9 cellular contexts compared by ENCODE assay signal in genomic region chr16:84649511-84649861, GRCh38. TPM values are rescaled to one million over a fixed set of nuclear protein-coding genes. Genes with fewer than 3 reads are reported as not detected.
DNase-seq lines count a peak whose midpoint lies in the region; FAIRE-seq and TF ChIP-seq lines count a peak whose summit lies in the region.
"Had no signal": no experiment of that assay in that cellular context is flagged by ENCODE, and none has a peak within 500 bp of the region (broad histone marks: within the 10 kb centered on the region; RNA-seq: fewer than 3 reads in every experiment).

No MANE protein-coding gene starts in this region.

- H3K23ac ChIP-seq in mesendoderm (ENCODE audit: low read length), result no peak overlapping the region

- DNase-seq in activated T-cell treated with anti-CD3 and anti-CD28 coated beads, Interleukin-2, amount 50 U/mL, for 24 hours, result no peak
- DNase-seq in activated T-cell treated with anti-CD3 and anti-CD28 coated beads, Interleukin-2, amount 50 U/mL, for 1 hour, result no peak
- DNase-seq in bronchial epithelial cell (ENCODE audit: low read depth), result no peak
- no peak for DNase-seq in mesendoderm
- no peak for DNase-seq in tibial nerve (ENCODE audit: low spot score in 2 of 2)
- no peak for DNase-seq in GM19239 (ENCODE audit: insufficient read length, low spot score)
- no peak for DNase-seq in DMS79 treated with DMSO at 0.1 percent for 48 hours (lab: John Stamatoyannopoulos, UW)
- DNase-seq in stimulated activated CD4-positive, alpha-beta T cell treated with anti-CD3 and anti-CD28 coated beads, Interleukin-2, amount 100 ng/mL, for 48 hours, result no peak
- DNase-seq: COR-L47 had no signal

- FAIRE-seq in bronchial epithelial cell (lab: Jason Lieb, UNC), result no peak
- FAIRE-seq in GM19239 (lab: Jason Lieb, UNC), result no peak

- H3K27ac Mint-ChIP-seq in activated T-cell treated with anti-CD3 and anti-CD28 coated beads, Interleukin-2, amount 50 U/mL, for 24 hours, result peak overlapping the region; percentile 75

- H3K27me3 Mint-ChIP-seq in activated T-cell treated with anti-CD3 and anti-CD28 coated beads, Interleukin-2, amount 50 U/mL, for 24 hours, result peaks cover 3% of the 10 kb centered on the region

- TF ChIP-seq POLR2A in tibial nerve (IDR thresholded peaks at IDR 0.05), result no peak

- no peak overlapping the region for H3K4me2 ChIP-seq in mesendoderm (ENCODE audit: low read length)

- H3K79me1 ChIP-seq in mesendoderm (ENCODE audit: low read length), result no peaks in the 10 kb centered on the region

- TF ChIP-seq CTCF in bronchial epithelial cell (IDR thresholded peaks at IDR 0.05; ENCODE audit: insufficient read depth, low read length, severe bottlenecking), result no peak
- TF ChIP-seq CTCF in tibial nerve (IDR thresholded peaks at IDR 0.05), result no peak

- H3K4ac ChIP-seq in mesendoderm (ENCODE audit: low read depth, low read length), result no peak overlapping the region

- H3K9ac ChIP-seq in mesendoderm (ENCODE audit: low read length), result peak overlapping the region; percentile 77

- H3K56ac ChIP-seq in mesendoderm (ENCODE audit: low read length), result peak overlapping the region; percentile 83

- H4K8ac ChIP-seq in mesendoderm (ENCODE audit: low read depth, low read length), result no peak overlapping the region

- WGBS in mesendoderm (ENCODE audit: extremely low coverage, insufficient coverage, low lambda C conversion rate), result no CpG with 5 or more reads among the region's 11 CpGs
- 55 to 67% methylated on average over 11 of the region's 11 CpGs for WGBS in tibial nerve, 2 donors

- H3K36me3 ChIP-seq in bronchial epithelial cell (ENCODE audit: control insufficient read depth, insufficient read depth, low read length), result peaks cover 11% of the 10 kb centered on the region
- no peaks in the 10 kb centered on the region for H3K36me3 ChIP-seq in mesendoderm (ENCODE audit: control insufficient read depth, insufficient read depth, low read length)
- H3K36me3 ChIP-seq in tibial nerve, result peaks cover 0 to 35% (median 6%) of the 10 kb centered on the region in 3 donors

- peak overlapping the region; percentile 80 for H3K4me3 ChIP-seq in bronchial epithelial cell (ENCODE audit: low read depth, low read length)
- no peak overlapping the region for H3K4me3 ChIP-seq in mesendoderm (ENCODE audit: low read length)
- peak overlapping the region; percentile 55 to 91 (median 61) for H3K4me3 ChIP-seq in tibial nerve

- H3K27me3 ChIP-seq in bronchial epithelial cell (ENCODE audit: control insufficient read depth, insufficient read depth, low read length), result no peaks in the 10 kb centered on the region
- no peaks in the 10 kb centered on the region for H3K27me3 ChIP-seq in mesendoderm (ENCODE audit: insufficient read depth, low read length, poor library complexity)
- H3K27me3 ChIP-seq in tibial nerve, result no peaks in the 10 kb centered on the region

- no peak overlapping the region for H2BK15ac ChIP-seq in mesendoderm (replicated peaks; ENCODE audit: low read depth)

- H2BK5ac ChIP-seq in mesendoderm (ENCODE audit: low read length), result no peak overlapping the region

- H2AK5ac ChIP-seq in mesendoderm (ENCODE audit: low read length), result no peak overlapping the region

- no peaks in the 10 kb centered on the region for H3K4me1 ChIP-seq in mesendoderm (ENCODE audit: control insufficient read depth, low read depth, low read length)
- peaks cover 0 to 37% (median 10%) of the 10 kb centered on the region in 4 donors for H3K4me1 ChIP-seq in tibial nerve

- H3K9me3 Mint-ChIP-seq in activated T-cell treated with anti-CD3 and anti-CD28 coated beads, Interleukin-2, amount 50 U/mL, for 24 hours, result no peaks in the 10 kb centered on the region

- no peak overlapping the region for H4K5ac ChIP-seq in mesendoderm (ENCODE audit: low read length)

- H2BK120ac ChIP-seq in mesendoderm (ENCODE audit: low read depth, low read length), result no peak overlapping the region

- H3K36me3 Mint-ChIP-seq in activated T-cell treated with anti-CD3 and anti-CD28 coated beads, Interleukin-2, amount 50 U/mL, for 24 hours (ENCODE audit: low read depth), result peaks cover 44% of the 10 kb centered on the region

- H3K4me1 Mint-ChIP-seq in activated T-cell treated with anti-CD3 and anti-CD28 coated beads, Interleukin-2, amount 50 U/mL, for 24 hours (ENCODE audit: low read depth), result peaks cover 53% of the 10 kb centered on the region

- no peaks in the 10 kb centered on the region for H3K9me3 ChIP-seq in tibial nerve

- H3K4me3 Mint-ChIP-seq in activated T-cell treated with anti-CD3 and anti-CD28 coated beads, Interleukin-2, amount 50 U/mL, for 24 hours, result peak overlapping the region; percentile 79

- H3K79me2 ChIP-seq in mesendoderm (ENCODE audit: control insufficient read depth, insufficient read depth, low read length), result no peaks in the 10 kb centered on the region

- H3K27ac ChIP-seq in mesendoderm (ENCODE audit: low read depth, low read length) (no peak overlapping the region), tibial nerve (peak overlapping the region; percentile 85 to 94 (median 91))

- no peak overlapping the region for H3K18ac ChIP-seq in mesendoderm (ENCODE audit: low read length)

- no peak for TF ChIP-seq EP300 in tibial nerve (IDR thresholded peaks at IDR 0.05)

RNA-seq across cellular contexts. Expression of gene KLHL36, which starts 1.2 kb away (rescaled TPM):
- total RNA-seq in bronchial epithelial cell, result 78.7 and 83.0 TPM in 2 replicates
- polyA plus RNA-seq in mesendoderm (2013, experiment 1 of 2), result 6.7 TPM
- polyA plus RNA-seq in mesendoderm (2013, experiment 2 of 2), result 7.3 TPM
- total RNA-seq in tibial nerve, result 10 to 100 TPM; 60.1 to 75.3 (median 66.0) TPM

RNA-seq across cellular contexts. Expression of gene COTL1, which starts 31.6 kb away (rescaled TPM):
- total RNA-seq in bronchial epithelial cell (35.3 and 43.4 TPM in 2 replicates), tibial nerve (10 to 100 TPM; 29.9 to 84.9 (median 52.6) TPM)
- 102 TPM for polyA plus RNA-seq in mesendoderm (2013, experiment 1 of 2)
- 104 TPM for polyA plus RNA-seq in mesendoderm (2013, experiment 2 of 2)

RNA-seq across cellular contexts. Expression of gene USP10, which starts 50.3 kb away (rescaled TPM):
- 33.7 and 47.1 TPM in 2 replicates for total RNA-seq in bronchial epithelial cell
- 157 TPM for polyA plus RNA-seq in mesendoderm (2013, experiment 1 of 2)
- 159 TPM for polyA plus RNA-seq in mesendoderm (2013, experiment 2 of 2)
- 10 to 100 TPM; 31.7 to 56.1 (median 43.2) TPM for total RNA-seq in tibial nerve
